In the genomic region with DNA sequence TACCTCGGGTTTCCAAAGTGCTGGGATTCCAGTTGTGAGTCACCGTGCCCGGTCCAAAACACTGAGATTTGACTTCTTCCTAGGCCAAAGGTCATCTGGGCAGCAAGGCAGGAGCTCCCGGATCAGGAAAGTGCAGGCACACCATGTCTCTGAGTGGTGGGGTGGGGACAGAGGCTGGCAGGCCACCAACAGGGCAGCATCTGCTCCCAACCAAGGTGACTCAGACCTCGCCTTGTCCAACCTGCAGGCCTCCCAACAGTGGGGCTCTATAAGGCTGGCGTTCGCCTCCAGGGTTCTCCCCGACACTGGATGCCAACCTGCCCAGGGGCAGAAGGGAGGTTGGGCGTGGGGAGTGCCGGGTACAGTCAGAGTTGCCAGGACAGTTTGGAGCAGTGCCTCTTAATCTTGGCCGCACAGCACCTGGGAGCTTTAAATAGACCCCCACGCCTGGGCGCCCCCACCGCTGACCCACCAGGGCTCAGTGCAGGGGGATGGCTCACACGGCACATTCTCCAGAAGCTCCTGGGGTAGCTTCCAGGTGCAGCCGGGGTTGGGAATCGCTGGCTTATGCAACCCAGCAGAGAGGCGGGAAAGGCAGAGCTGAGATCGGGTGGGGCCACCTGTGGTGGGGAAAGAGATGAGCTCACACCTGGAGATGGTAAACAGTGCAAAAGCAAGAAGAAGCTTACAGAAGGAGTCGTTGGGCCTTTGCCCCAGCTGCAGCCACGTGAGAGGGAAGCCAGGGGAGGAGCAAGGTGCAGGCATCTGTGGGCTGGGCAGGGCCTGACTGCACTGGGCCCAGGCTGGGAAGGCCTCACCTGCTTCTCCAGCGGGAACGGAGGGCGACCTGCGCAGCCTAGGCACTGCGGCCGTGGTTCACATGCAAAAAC, we compare ENCODE assay signal across 18 cellular contexts. TPM values are rescaled to one million over a fixed set of nuclear protein-coding genes. Genes with fewer than 3 reads are reported as not detected.
A peak's percentile ranks its signal among the peaks of the same experiment; 100 is the strongest.
DNase-seq lines count a peak whose midpoint lies in the region; ATAC-seq and TF ChIP-seq lines count a peak whose summit lies in the region.
"Had no signal": no experiment of that assay in that cellular context is flagged by ENCODE, and none has a peak within 500 bp of the region (broad histone marks: within the 10 kb centered on the region; RNA-seq: fewer than 3 reads in every experiment).

No MANE protein-coding gene starts in this region.

- no peak overlapping the region for H2BK20ac ChIP-seq in H9 (ENCODE audit: low read depth, low read length, poor library complexity, severe bottlenecking)

- no peak overlapping the region for H3K4me2 ChIP-seq in H9 (ENCODE audit: insufficient read depth, insufficient read length, low read length)
- no peak overlapping the region for H3K4me2 ChIP-seq in osteoblast (ENCODE audit: insufficient read depth, low read length)

- no peaks in the 10 kb centered on the region for H4K20me1 ChIP-seq in H9 (ENCODE audit: control insufficient read depth, insufficient read depth, insufficient read length)
- H4K20me1 ChIP-seq in osteoblast (ENCODE audit: insufficient read depth, low read length): no peaks in the 10 kb centered on the region

- no peak overlapping the region for H3T11ph ChIP-seq in H9 (ENCODE audit: low read length)

- CTCF ChIA-PET in T-cell (lab: Charles Lee): no interaction called here

- no peak overlapping the region for H4K5ac ChIP-seq in H9 (ENCODE audit: insufficient read length, low read depth, low read length)

- TF ChIP-seq CTCF in H9 (conservative IDR thresholded peaks at IDR 0.05): no peak
- no peak for TF ChIP-seq CTCF in epithelial cell of esophagus (IDR thresholded peaks at IDR 0.05; ENCODE audit: insufficient read depth, low read depth, low read length, missing control alignments)
- TF ChIP-seq CTCF in osteoblast (IDR thresholded peaks at IDR 0.05; ENCODE audit: extremely low read depth, low read depth, low read length): no peak

- H3K4me3 ChIP-seq in epithelial cell of esophagus (ENCODE audit: low read length): no peak overlapping the region
- H3K4me3 ChIP-seq in osteoblast (ENCODE audit: insufficient read depth, low read length): no peak overlapping the region
- H3K4me3 ChIP-seq: GM23248 had no signal

- H3K9me3 Mint-ChIP-seq in H9: peaks cover 9 to 13% of the 10 kb centered on the region in 2 experiments
- H3K9me3 Mint-ChIP-seq in T-cell: peaks cover 0 to 6% (median 0%) of the 10 kb centered on the region in 3 donors
- H3K9me3 Mint-ChIP-seq: CD4-positive, alpha-beta T cell had no signal

- H3K36me3 ChIP-seq in osteoblast (ENCODE audit: insufficient read depth, low read length): no peaks in the 10 kb centered on the region

- H3K79me2 ChIP-seq in H9 (ENCODE audit: insufficient read depth, low read length): no peaks in the 10 kb centered on the region
- H3K79me2 ChIP-seq in osteoblast (ENCODE audit: insufficient read depth, low read length): no peaks in the 10 kb centered on the region
- H3K79me2 ChIP-seq: parathyroid adenoma had no signal

- H3K27ac ChIP-seq in H9 (ENCODE audit: insufficient read length, low read depth, low read length) (no peak overlapping the region), osteoblast (ENCODE audit: low read depth, low read length) (no peak overlapping the region)
- H3K27ac ChIP-seq: GM23248, parathyroid adenoma had no signal

- H2BK12ac ChIP-seq in H9 (ENCODE audit: insufficient read length, low read depth, low read length): no peak overlapping the region

- DNase-seq in H9: peak; percentile 60
- peak; percentile 8 for DNase-seq in NCI-H2107 (lab: John Stamatoyannopoulos, UW)
- peak; percentile 97 for DNase-seq in epithelial cell of esophagus (ENCODE audit: low read depth)
- peak; percentile 58 for DNase-seq in osteoblast (ENCODE audit: insufficient read length, low spot score, missing footprints)
- DNase-seq in T-cell: no peak
- DNase-seq: activated CD4-positive, alpha-beta T cell treated with anti-CD3 and anti-CD28 coated beads, Interleukin-2, amount 50 U/mL, for 48 hours; activated naive CD4-positive, alpha-beta T cell treated with anti-CD3 and anti-CD28 coated beads for 36 hours; CD4-positive, alpha-beta T cell; GM23248; kidney glomerular epithelial cell; stimulated activated CD4-positive, alpha-beta T cell treated with anti-CD3 and anti-CD28 coated beads, Interleukin-1b, Interleukin-23, amount 100 ng/mL, for 48 hours had no signal

- H3K4me3 Mint-ChIP-seq in H9 (peak overlapping the region in 1 of 2 experiments; percentile 35; a peak in 1 of 5 replicates), T-cell (no peak overlapping the region)
- H3K4me3 Mint-ChIP-seq: activated naive CD4-positive, alpha-beta T cell treated with anti-CD3 and anti-CD28 coated beads for 36 hours; CD4-positive, alpha-beta T cell; stimulated activated memory B cell treated with anti-CD40 and anti-IgM and Interleukin-4, amounts not matched to agents 10 μg/mL and 1 μg/mL and 100 μg/mL, for 72 hours had no signal

- H3K36me3 Mint-ChIP-seq in H9 (ENCODE audit: insufficient read depth in 1 of 3, low read depth in 3 of 3) (peaks cover 3 to 11% (median 5%) of the 10 kb centered on the region in 3 experiments), T-cell (peaks cover 5% of the 10 kb centered on the region)
- H3K36me3 Mint-ChIP-seq: stimulated activated memory B cell treated with anti-CD40 and anti-IgM and Interleukin-4, amounts not matched to agents 10 μg/mL and 1 μg/mL and 100 μg/mL, for 72 hours had no signal

- H3K9me3 ChIP-seq in H9 (ENCODE audit: control insufficient read depth, low read depth, low read length) (peaks cover 6% of the 10 kb centered on the region), osteoblast (ENCODE audit: low read depth, low read length) (no peaks in the 10 kb centered on the region)

- H2AFZ ChIP-seq in H9 (ENCODE audit: low read length): no peak overlapping the region
- no peak overlapping the region for H2AFZ ChIP-seq in osteoblast (ENCODE audit: low read length)
- H2AFZ ChIP-seq: GM23248, parathyroid adenoma had no signal

- no peak overlapping the region for H3K9ac ChIP-seq in H9 (ENCODE audit: extremely low read depth, insufficient read length, low read length)
- H3K9ac ChIP-seq: GM23248, parathyroid adenoma had no signal

- H3K18ac ChIP-seq in H9 (ENCODE audit: insufficient read length, low read depth, low read length): peak overlapping the region; percentile 32

- POLR2A ChIA-PET in T-cell (lab: Charles Lee): no interaction called here

- no peak for ATAC-seq in GM19324 (IDR thresholded peaks at IDR 0.05; ENCODE audit: low FRiP score, unreplicated experiment)
- no peak for ATAC-seq in GM18868 (IDR thresholded peaks at IDR 0.05; ENCODE audit: unreplicated experiment)
- no peak for ATAC-seq in HG02973 (IDR thresholded peaks at IDR 0.05; ENCODE audit: unreplicated experiment)
- ATAC-seq in T-cell (replicated peaks in 1 of 4): no peak
- ATAC-seq: stimulated activated memory B cell treated with anti-CD40 and anti-IgM and Interleukin-4, amounts not matched to agents 10 μg/mL and 1 μg/mL and 100 μg/mL, for 72 hours had no signal

- no peak overlapping the region for H4K8ac ChIP-seq in H9 (replicated peaks; ENCODE audit: insufficient read length, low read depth, low read length)

- no peak overlapping the region for H3K4ac ChIP-seq in H9 (ENCODE audit: low read depth, low read length)

- H3K27me3 Mint-ChIP-seq in H9 (ENCODE audit: low read depth): peaks cover 7% of the 10 kb centered on the region
- H3K27me3 Mint-ChIP-seq in T-cell: peaks cover 0 to 9% of the 10 kb centered on the region in 2 donors
- H3K27me3 Mint-ChIP-seq: CD4-positive, alpha-beta T cell had no signal

- H3K27me3 ChIP-seq in H9 (ENCODE audit: insufficient read depth, low read length) (no peaks in the 10 kb centered on the region), osteoblast (ENCODE audit: insufficient read depth, low read length) (no peaks in the 10 kb centered on the region)

- no peaks in the 10 kb centered on the region for H3K23me2 ChIP-seq in H9 (ENCODE audit: insufficient read length, low read depth, low read length, poor library complexity, severe bottlenecking)

- no peak overlapping the region for H3K23ac ChIP-seq in H9 (ENCODE audit: insufficient read length, low read depth, low read length)

- H3K56ac ChIP-seq in H9 (ENCODE audit: insufficient read length, low read depth, low read length): no peak overlapping the region

- H2AK5ac ChIP-seq in H9 (ENCODE audit: insufficient read length, low read length): no peak overlapping the region

- H2BK15ac ChIP-seq in H9 (ENCODE audit: low read depth, low read length): no peak overlapping the region

- H2BK120ac ChIP-seq in H9 (ENCODE audit: low read depth, low read length, poor library complexity, severe bottlenecking): no peak overlapping the region

- no peak overlapping the region for H4K91ac ChIP-seq in H9 (ENCODE audit: insufficient read length, low read depth, low read length)

- WGBS in H9 (ENCODE audit: extremely low coverage, insufficient read length, low lambda C conversion rate): no CpG with 5 or more reads among the region's 27 CpGs

- H3K27ac Mint-ChIP-seq in H9: peak overlapping the region in 1 of 3 experiments; percentile 28; a peak in 2 of 7 replicates
- H3K27ac Mint-ChIP-seq in T-cell: no peak overlapping the region
- H3K27ac Mint-ChIP-seq: activated naive CD4-positive, alpha-beta T cell treated with anti-CD3 and anti-CD28 coated beads for 36 hours; CD4-positive, alpha-beta T cell; stimulated activated memory B cell treated with anti-CD40 and anti-IgM and Interleukin-4, amounts not matched to agents 10 μg/mL and 1 μg/mL and 100 μg/mL, for 72 hours had no signal

- H3K4me1 Mint-ChIP-seq in H9 (peaks cover 24 to 42% of the 10 kb centered on the region in 2 experiments), T-cell (peaks cover 0 to 4% (median 0%) of the 10 kb centered on the region in 3 donors)

- no peaks in the 10 kb centered on the region for H3K79me1 ChIP-seq in H9 (ENCODE audit: insufficient read depth, low read depth, low read length, poor library complexity, severe bottlenecking)

- H3K14ac ChIP-seq in H9 (ENCODE audit: insufficient read depth, low read length): peak overlapping the region; percentile 39; the same call in 1 of the 2 replicates

- peaks cover under 1% of the 10 kb centered on the region; the same call in 1 of the 2 replicates for H3K4me1 ChIP-seq in H9 (ENCODE audit: insufficient read depth, low read length)
- no peaks in the 10 kb centered on the region for H3K4me1 ChIP-seq in osteoblast (ENCODE audit: insufficient read depth, low read length)
- H3K4me1 ChIP-seq: parathyroid adenoma had no signal

- H2BK5ac ChIP-seq in H9 (ENCODE audit: insufficient read length, low read length): no peak overlapping the region

RNA-seq across cellular contexts. Expression of a gene that starts 10.9 kb away (rescaled TPM):
- total RNA-seq in H9 (2021) (not detected in 2 replicates), osteoblast (not detected in 2 replicates), T-cell (not detected)
- total RNA-seq: activated naive CD4-positive, alpha-beta T cell treated with anti-CD3 and anti-CD28 coated beads for 36 hours; CD4-positive, alpha-beta T cell; GM23248; LHCN-M2; T-helper 1 cell treated with Interleukin-12 subunit alpha and Interleukin-12 subunit beta and Interleukin-4 antibody, amounts not matched to agents 30 ng/mL and 1 ng/mL, for 36 hours had no signal

RNA-seq across cellular contexts. Expression of a gene that starts 36.2 kb away (rescaled TPM):
- total RNA-seq in H9 (2021): not detected in 2 replicates
- not detected in 2 replicates for total RNA-seq in osteoblast
- total RNA-seq in T-cell: not detected
- total RNA-seq: activated naive CD4-positive, alpha-beta T cell treated with anti-CD3 and anti-CD28 coated beads for 36 hours; CD4-positive, alpha-beta T cell; GM23248; LHCN-M2; T-helper 1 cell treated with Interleukin-12 subunit alpha and Interleukin-12 subunit beta and Interleukin-4 antibody, amounts not matched to agents 30 ng/mL and 1 ng/mL, for 36 hours had no signal

Comparison
In these comparisons a context has a peak if more than half of its experiments do, and no peak if none do; other contexts are left out.
1. DNase-seq: peak in H9 (single experiment), NCI-H2107 (single experiment), epithelial cell of esophagus (single experiment) and osteoblast (single experiment); none in T-cell (0 of 34).